Comparison of ENCODE assay signal across 8 cellular contexts in the genomic region with DNA sequence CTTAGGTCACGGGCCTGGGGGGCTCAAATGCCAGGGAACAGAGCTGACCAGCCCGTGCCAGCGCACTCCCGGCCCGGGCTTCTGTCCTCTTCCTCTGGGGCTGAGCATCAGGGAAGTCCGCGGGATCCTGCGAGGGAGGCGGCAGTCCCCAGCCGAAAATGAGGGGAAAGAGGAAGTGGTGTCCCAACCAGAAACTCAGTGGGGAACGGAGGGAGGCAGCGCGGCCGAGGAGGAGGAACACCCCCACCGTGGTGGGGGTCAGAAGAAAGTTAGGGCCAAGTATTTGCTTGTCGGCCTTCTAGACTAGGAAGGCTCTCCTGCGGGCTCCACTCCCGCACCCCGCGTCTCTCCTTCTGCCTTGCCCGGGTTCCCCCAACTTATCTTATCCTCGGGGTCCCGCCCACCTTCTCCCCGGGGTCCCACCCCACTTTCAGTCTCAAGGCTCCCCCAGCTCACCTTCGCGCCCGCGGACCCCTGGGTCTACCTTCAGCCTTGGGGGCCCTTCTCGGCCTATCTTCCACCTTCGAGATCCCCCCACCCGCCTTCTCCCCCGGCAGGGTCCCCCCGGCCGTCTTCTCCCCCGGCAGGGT. TPM values are rescaled to one million over a fixed set of nuclear protein-coding genes. Genes with fewer than 3 reads are reported as not detected.
DNase-seq lines count a peak whose midpoint lies in the region; ATAC-seq and TF ChIP-seq lines count a peak whose summit lies in the region.

No MANE protein-coding gene starts in this region.

- peak; percentile 38 for DNase-seq in T follicular helper cell (ENCODE audit: low read depth)
- peak in 1 of 2 donors; percentile 80 for DNase-seq in ascending aorta (ENCODE audit: low spot score in 2 of 2)
- DNase-seq in hepatocyte (ENCODE audit: low spot score), result peak; percentile 64
- no peak for DNase-seq in sigmoid colon
- DNase-seq in cerebellum (ENCODE audit: low spot score), result no peak

- peak overlapping the region; percentile 99 for H3K4me2 ChIP-seq in hepatocyte

- intact Hi-C loops in ascending aorta (cut with DNase I) (loop anchor here (1.0 to 10.0 kb wide), 4 partner anchors 8 to 1939 kb away; a partner anchor contains a TSS), sigmoid colon (cut with DNase I) (no loop called here)

- 4% methylated on average over 15 of the region's 35 CpGs for WGBS in hepatocyte (ENCODE audit: low lambda C conversion rate, missing lambda C conversion rate)
- WGBS in sigmoid colon, 2 donors, result 1% methylated on average over 35 of the region's 35 CpGs

- H3K27me3 ChIP-seq in ascending aorta (no peaks in the 10 kb centered on the region), hepatocyte (no peaks in the 10 kb centered on the region), sigmoid colon (no peaks in the 10 kb centered on the region)

- no peak for TF ChIP-seq EP300 in sigmoid colon (IDR thresholded peaks at IDR 0.05)

- H3K27ac ChIP-seq in ascending aorta (peak overlapping the region; percentile 95 to 97), hepatocyte (peak overlapping the region; percentile 94), sigmoid colon (peak overlapping the region; percentile 91 to 98 (median 95))

- peak overlapping the region; percentile 81 to 98 for H3K4me3 ChIP-seq in ascending aorta
- peak overlapping the region; percentile 97 for H3K4me3 ChIP-seq in hepatocyte
- peak overlapping the region; percentile 71 to 96 (median 84) for H3K4me3 ChIP-seq in sigmoid colon

- peak; percentile 31 for ATAC-seq in GM18505 (IDR thresholded peaks at IDR 0.05; ENCODE audit: unreplicated experiment)
- ATAC-seq in HG03354 (IDR thresholded peaks at IDR 0.05; ENCODE audit: poor library complexity, severe bottlenecking, unreplicated experiment), result peak; percentile 35
- no peak for ATAC-seq in HG03378 (IDR thresholded peaks at IDR 0.05; ENCODE audit: unreplicated experiment)

- no peak for TF ChIP-seq CTCF in ascending aorta (IDR thresholded peaks at IDR 0.05)
- TF ChIP-seq CTCF in hepatocyte (IDR thresholded peaks at IDR 0.05; ENCODE audit: poor library complexity), result no peak
- no peak for TF ChIP-seq CTCF in sigmoid colon (IDR thresholded peaks at IDR 0.05)

- H2AFZ ChIP-seq in hepatocyte, result peak overlapping the region; percentile 95

- peak; percentile 53 for TF ChIP-seq POLR2A in GM18505 (IDR thresholded peaks at IDR 0.05; ENCODE audit: borderline replicate concordance, extremely low read depth, insufficient read depth, insufficient read length)
- TF ChIP-seq POLR2A in sigmoid colon (IDR thresholded peaks at IDR 0.05), result peak in 1 of 2 donors; percentile 20

- H3K4me1 ChIP-seq in ascending aorta (peaks cover 5 to 31% of the 10 kb centered on the region in 2 donors), hepatocyte (ENCODE audit: insufficient read depth) (peaks cover 34% of the 10 kb centered on the region), sigmoid colon (peaks cover 0 to 50% (median 44%) of the 10 kb centered on the region in 4 donors)

- H3K79me2 ChIP-seq in hepatocyte, result peaks cover 60% of the 10 kb centered on the region

- no peaks in the 10 kb centered on the region for H3K9me3 ChIP-seq in ascending aorta
- H3K9me3 ChIP-seq in hepatocyte (ENCODE audit: low read depth), result no peaks in the 10 kb centered on the region
- H3K9me3 ChIP-seq in sigmoid colon, result no peaks in the 10 kb centered on the region

- H3K36me3 ChIP-seq in ascending aorta (no peaks in the 10 kb centered on the region), hepatocyte (replicated peaks; ENCODE audit: insufficient read depth, low read depth) (no peaks in the 10 kb centered on the region), sigmoid colon (no peaks in the 10 kb centered on the region)

- H3K9me2 ChIP-seq in hepatocyte (replicated peaks; ENCODE audit: insufficient read depth), result no peaks in the 10 kb centered on the region

- peaks cover 26% of the 10 kb centered on the region for H4K20me1 ChIP-seq in hepatocyte (ENCODE audit: insufficient read depth, poor library complexity, severe bottlenecking)

RNA-seq across cellular contexts. Expression of a gene that starts 0.6 kb away (rescaled TPM):
- 45.1 TPM for total RNA-seq in ascending aorta
- 18.9 and 19.8 TPM in 2 replicates for total RNA-seq in hepatocyte
- 9.5 and 10.5 TPM in 2 replicates for polyA plus RNA-seq in hepatocyte
- 10 to 100 TPM; 21.4 to 31.9 (median 28.5) TPM for total RNA-seq in sigmoid colon
- 10 to 100 TPM; 10.9 to 16.7 (median 12.6) TPM for polyA plus RNA-seq in sigmoid colon
- 21.6 TPM for total RNA-seq in cerebellum

Comparison
In these comparisons a context has a peak if more than half of its experiments do, and no peak if none do; other contexts are left out.
1. DNase-seq: peak in T follicular helper cell (single experiment) and hepatocyte (single experiment); none in sigmoid colon (single experiment) and cerebellum (single experiment).
2. Peak in every context shown above with its lines, with median percentiles within 50 percentile points of each other: H3K27ac ChIP-seq and H3K4me3 ChIP-seq.